21 cellular contexts compared by ENCODE assay signal in genomic region chr6:105495515-105495914, GRCh38.
DNase-seq lines count a peak whose midpoint lies in the region; ATAC-seq and TF ChIP-seq lines count a peak whose summit lies in the region.
"Had no signal": no experiment of that assay in that cellular context is flagged by ENCODE, and none has a peak within 500 bp of the region (broad histone marks: within the 10 kb centered on the region; RNA-seq: fewer than 3 reads in every experiment).

No MANE protein-coding gene starts in this region.

- H3K4me1 ChIP-seq in transverse colon (peaks cover 0 to 10% (median 0%) of the 10 kb centered on the region in 4 donors), PC-9 (replicated peaks; ENCODE audit: insufficient read depth) (no peaks in the 10 kb centered on the region)
- H3K4me1 ChIP-seq: ascending aorta; BLaER1 treated with 17β-estradiol and CSF1 and Interleukin-3, amounts not matched to agents 10 nM and 100 nM; SJCRH30 had no signal

- no peak overlapping the region for H3K4me2 ChIP-seq in PC-9
- H3K4me2 ChIP-seq: BLaER1 treated with 17β-estradiol and CSF1 and Interleukin-3, amounts not matched to agents 10 nM and 100 nM; GM23338; neural progenitor cell had no signal

- TF ChIP-seq EP300 in transverse colon (IDR thresholded peaks at IDR 0.05; ENCODE audit: low read depth), result no peak

- TF ChIP-seq CTCF in GM10248 (IDR thresholded peaks at IDR 0.05; ENCODE audit: control extremely low read depth, extremely low read depth, low read depth, missing control alignments) (no peak), transverse colon (IDR thresholded peaks at IDR 0.05) (no peak), PC-9 (conservative IDR thresholded peaks at IDR 0.05) (no peak)

- in situ Hi-C loops in transverse colon (cut with MboI; ENCODE audit: low pct_ligation_motif_present in 1 of 4, low pct_unique_long_range_greater_than_20kb in 1 of 4, low sequenced_read_pairs in 3 of 4), result loop anchor here (25.0 kb wide), 6 partner anchors 242 to 792 kb away; partner anchors contain the start of gene PRDM1 (in 1 of the 4)

- DNase-seq in GM10248 (ENCODE audit: extremely low spot score), result peak; percentile 20
- DNase-seq in NCI-H510A treated with DMSO at 0.1 percent for 48 hours (lab: John Stamatoyannopoulos, UW), result no peak
- DNase-seq in transverse colon, result no peak
- no peak for DNase-seq in NCI-H446 treated with DMSO at 0.1 percent for 48 hours (lab: John Stamatoyannopoulos, UW)
- DNase-seq in PC-9, result no peak
- DNase-seq: 8988T; activated CD4-positive, alpha-beta T cell treated with anti-CD3 and anti-CD28 coated beads for 1 hour; activated CD8-positive, alpha-beta memory T cell treated with anti-CD3 and anti-CD28 coated beads, Interleukin-2, amount 50 U/mL, for 4 hours; activated gamma-delta T cell treated with Interleukin-2 at 50 U/mL for 16 hours; NCI-H524; SJCRH30; stimulated activated CD4-positive, alpha-beta T cell treated with anti-CD3 and anti-CD28 coated beads, Interleukin-15, amount 100 ng/mL, for 24 hours; stomach had no signal

- no TSS peak for BruUV-seq in PC-9 (replicated peaks; lab: Mats Ljungman, UMichigan)

- H3F3A ChIP-seq in PC-9 (ENCODE audit: insufficient read depth, low read depth), result no peaks in the 10 kb centered on the region

- CTCF ChIA-PET in GM10248 (lab: Yijun Ruan, JAX) (interaction anchor here (0.8 to 1.7 kb wide), 4 partner anchors 11 to 77 kb away, joined by 3 to 8 read pairs (median 4); no protein-coding TSS in a partner anchor), PC-9 (lab: Charles Lee) (no interaction called here)

- no peak for TF ChIP-seq POLR2A in transverse colon (IDR thresholded peaks at IDR 0.05)

- no peaks in the 10 kb centered on the region for H4K20me1 ChIP-seq in PC-9 (ENCODE audit: insufficient read depth)
- H4K20me1 ChIP-seq: BLaER1 treated with 17β-estradiol and CSF1 and Interleukin-3, amounts not matched to agents 10 nM and 100 nM had no signal

- H3K9me3 ChIP-seq in transverse colon (no peaks in the 10 kb centered on the region), PC-9 (ENCODE audit: insufficient read depth, low read depth) (no peaks in the 10 kb centered on the region)
- H3K9me3 ChIP-seq: ascending aorta; BLaER1 treated with 17β-estradiol and CSF1 and Interleukin-3, amounts not matched to agents 10 nM and 100 nM; SJCRH30; stomach had no signal

- POLR2A ChIA-PET in GM10248 (lab: Yijun Ruan, JAX) (no interaction called here), PC-9 (lab: Charles Lee; ENCODE audit: unreplicated experiment) (no interaction called here)

- intact Hi-C loops in transverse colon (cut with DNase I; ENCODE audit: low total_unique reads), result no loop called here
- intact Hi-C loops in PC-9 (cut with micrococcal nuclease; ENCODE audit: unreplicated experiment), result no loop called here

- H3K36me3 ChIP-seq in transverse colon, result no peaks in the 10 kb centered on the region
- no peaks in the 10 kb centered on the region for H3K36me3 ChIP-seq in PC-9 (ENCODE audit: low read depth)
- H3K36me3 ChIP-seq: ascending aorta; BLaER1 treated with 17β-estradiol and CSF1 and Interleukin-3, amounts not matched to agents 10 nM and 100 nM; neural progenitor cell; SJCRH30; stomach had no signal

- H2AFZ ChIP-seq in PC-9, result no peak overlapping the region

- no peaks in the 10 kb centered on the region for H3K9me2 ChIP-seq in PC-9 (ENCODE audit: insufficient read depth)

- no peak overlapping the region for H3K27ac ChIP-seq in transverse colon
- no peak overlapping the region for H3K27ac ChIP-seq in PC-9
- H3K27ac ChIP-seq: ascending aorta; BLaER1 treated with 17β-estradiol and CSF1 and Interleukin-3, amounts not matched to agents 10 nM and 100 nM; HL-60; neural progenitor cell; SJCRH30; stomach had no signal

- 80 to 87% methylated on average over 1 to 6 of the region's 6 CpGs for WGBS in transverse colon (ENCODE audit: low coverage in 1 of 2), 2 donors

- H3K4me3 ChIP-seq in transverse colon (no peak overlapping the region), PC-9 (no peak overlapping the region)
- H3K4me3 ChIP-seq: ascending aorta; BLaER1 treated with 17β-estradiol and CSF1 and Interleukin-3, amounts not matched to agents 10 nM and 100 nM; GM23338; neural progenitor cell; SJCRH30; stomach had no signal

- ATAC-seq in GM18870 (IDR thresholded peaks at IDR 0.05; ENCODE audit: unreplicated experiment) (peak; percentile 66), GM21717 (IDR thresholded peaks at IDR 0.05; ENCODE audit: unreplicated experiment) (peak; percentile 73), HG03378 (IDR thresholded peaks at IDR 0.05; ENCODE audit: unreplicated experiment) (peak; percentile 43)

- H3K27me3 ChIP-seq in transverse colon (no peaks in the 10 kb centered on the region), PC-9 (ENCODE audit: insufficient read depth, low read depth) (no peaks in the 10 kb centered on the region)
- H3K27me3 ChIP-seq: ascending aorta; BLaER1 treated with 17β-estradiol and CSF1 and Interleukin-3, amounts not matched to agents 10 nM and 100 nM; neural progenitor cell; SJCRH30; stomach had no signal

- H3K79me2 ChIP-seq in PC-9 (ENCODE audit: low read depth), result no peaks in the 10 kb centered on the region
